8 cellular contexts compared by ENCODE assay signal in genomic region chr14:92039073-92039719, GRCh38. TPM values are rescaled to one million over a fixed set of nuclear protein-coding genes. Genes with fewer than 3 reads are reported as not detected.
A peak's percentile ranks its signal among the peaks of the same experiment; 100 is the strongest.
DNase-seq lines count a peak whose midpoint lies in the region; ATAC-seq, FAIRE-seq and TF ChIP-seq lines count a peak whose summit lies in the region.

No MANE protein-coding gene starts in this region.

- ATAC-seq in GM21447 (IDR thresholded peaks at IDR 0.05; ENCODE audit: unreplicated experiment) (peak; percentile 24), HG02970 (IDR thresholded peaks at IDR 0.05; ENCODE audit: low FRiP score, unreplicated experiment) (no peak)

- no peak for TF ChIP-seq POLR2A in breast epithelium (IDR thresholded peaks at IDR 0.05)

- FAIRE-seq in keratinocyte (lab: Jason Lieb, UNC): no peak

- intact Hi-C loops in breast epithelium (cut with DNase I; ENCODE audit: low total_unique reads): no loop called here

- TF ChIP-seq CTCF in breast epithelium (IDR thresholded peaks at IDR 0.05): no peak
- no peak for TF ChIP-seq CTCF in keratinocyte (optimal IDR thresholded peaks at IDR 0.05 in 1 of 3, IDR thresholded peaks at IDR 0.05 in 1 of 3, conservative IDR thresholded peaks at IDR 0.05 in 1 of 3; ENCODE audit: extremely low read depth in 1 of 3, insufficient read depth in 2 of 3, low read length in 3 of 3)

- H3K27ac ChIP-seq in HUES64 (ENCODE audit: low read depth, low read length): peak overlapping the region; percentile 98
- peak overlapping the region; percentile 95 to 99 for H3K27ac ChIP-seq in breast epithelium
- peak overlapping the region; percentile 99 for H3K27ac ChIP-seq in keratinocyte (ENCODE audit: control insufficient read depth, insufficient read depth, low read length)

- H3K4me3 ChIP-seq in HUES64 (ENCODE audit: low read length) (peak overlapping the region; percentile 94), breast epithelium (peak overlapping the region; percentile 70 to 85 (median 84)), keratinocyte (ENCODE audit: control insufficient read depth in 2 of 3, extremely low read depth in 1 of 3, insufficient read depth in 2 of 3, low read depth in 1 of 3, low read length in 3 of 3) (peak overlapping the region; percentile 74 to 89 (median 85))

- H3K4me1 ChIP-seq in HUES64 (ENCODE audit: insufficient read depth, low read length) (peaks cover 13% of the 10 kb centered on the region), breast epithelium (peaks cover 0 to 5% of the 10 kb centered on the region in 2 donors), keratinocyte (ENCODE audit: control insufficient read depth, extremely low read depth, insufficient read depth, low read length) (peaks cover 10% of the 10 kb centered on the region)

- H3K79me2 ChIP-seq in keratinocyte (ENCODE audit: control insufficient read depth, insufficient read depth, low read length): peaks cover 53% of the 10 kb centered on the region

- WGBS in HUES64: under 1% methylated on average over 21 of the region's 23 CpGs

- H3K9me1 ChIP-seq in keratinocyte (ENCODE audit: control insufficient read depth, extremely low read depth, insufficient read depth, low read length): peaks cover 2% of the 10 kb centered on the region

- H3K9me3 ChIP-seq in HUES64 (ENCODE audit: insufficient read depth, low read depth, low read length): no peaks in the 10 kb centered on the region
- no peaks in the 10 kb centered on the region for H3K9me3 ChIP-seq in breast epithelium
- no peaks in the 10 kb centered on the region for H3K9me3 ChIP-seq in keratinocyte (ENCODE audit: control insufficient read depth, low read depth, low read length)

- DNase-seq in DMS 273 treated with DMSO at 0.1 percent for 48 hours (lab: John Stamatoyannopoulos, UW) (peak; percentile 72), RKO (ENCODE audit: low spot score) (peak; percentile 77), breast epithelium (ENCODE audit: low spot score in 2 of 2) (peak in 1 of 2 donors; percentile 33), keratinocyte (ENCODE audit: low read depth, low spot score) (peak; percentile 7)
- peak; percentile 34 for DNase-seq in stimulated activated CD4-positive, alpha-beta T cell treated with anti-CD3 and anti-CD28 coated beads, Interleukin-15, amount 100 ng/mL, for 24 hours

- peak overlapping the region; percentile 97 for H2AFZ ChIP-seq in keratinocyte (ENCODE audit: control insufficient read depth, low read length)

- dilution Hi-C loops in keratinocyte (cut with MboI; ENCODE audit: extremely low pct_ligation_motif_present, low sequenced_read_pairs): no loop called here

- H3K27me3 ChIP-seq in HUES64 (ENCODE audit: insufficient read depth, low read length) (no peaks in the 10 kb centered on the region), breast epithelium (no peaks in the 10 kb centered on the region), keratinocyte (ENCODE audit: control insufficient read depth, extremely low read depth, insufficient read depth, low read length) (no peaks in the 10 kb centered on the region)

- H3K4me2 ChIP-seq in keratinocyte (ENCODE audit: control insufficient read depth, extremely low read depth, insufficient read depth, low read depth, low read length): peak overlapping the region; percentile 96

- H4K20me1 ChIP-seq in keratinocyte (ENCODE audit: control insufficient read depth, extremely low read depth, insufficient read depth, low read length): peaks cover 6% of the 10 kb centered on the region

- peaks cover 4% of the 10 kb centered on the region; the same call in 1 of the 2 replicates for H3K36me3 ChIP-seq in HUES64 (ENCODE audit: insufficient read depth, low read length)
- H3K36me3 ChIP-seq in breast epithelium: no peaks in the 10 kb centered on the region
- H3K36me3 ChIP-seq in keratinocyte (ENCODE audit: control insufficient read depth in 2 of 2, extremely low read depth in 1 of 2, insufficient read depth in 2 of 2, low read length in 2 of 2): peaks cover 0 to 2% of the 10 kb centered on the region in 2 experiments

- H3K9ac ChIP-seq in HUES64 (ENCODE audit: low read depth, low read length) (peak overlapping the region; percentile 97), keratinocyte (ENCODE audit: control insufficient read depth, extremely low read depth, insufficient read depth, low read length) (peak overlapping the region; percentile 100)

RNA-seq across cellular contexts. Expression of gene TRIP11, which starts 0.7 kb away (rescaled TPM):
- polyA plus RNA-seq in HUES64 (2013, experiment 1 of 2): 12.6 TPM
- 12.5 TPM for polyA plus RNA-seq in HUES64 (2013, experiment 2 of 2)
- total RNA-seq in breast epithelium: 10 to 100 TPM; 39.7 to 64.1 (median 41.1) TPM
- 15.9 to 25.3 TPM (median 20.7 TPM) in 3 replicates for polyA plus RNA-seq in keratinocyte
- 57.6 TPM for polyA plus RNA-seq in keratinocyte (2011; ENCODE audit: low read depth)
- polyA plus RNA-seq in keratinocyte (2011; cell fraction: cytosol; rRNA removed): 5.7 and 16.6 TPM in 2 replicates
- 21.8 and 24.7 TPM in 2 replicates for polyA plus RNA-seq in keratinocyte (2011; cell fraction: nucleus; rRNA removed)
- 15.1 and 20.6 TPM in 2 replicates for polyA plus RNA-seq in keratinocyte (2012; ENCODE audit: low replicate concordance)
- 48.1 to 68.1 TPM (median 67.7 TPM) in 3 replicates for polyA minus RNA-seq in keratinocyte
- 20.0 TPM for polyA minus RNA-seq in keratinocyte (2011; cell fraction: cytosol; rRNA and poly(A)+ RNA removed)
- polyA minus RNA-seq in keratinocyte (2011; cell fraction: nucleus; rRNA and poly(A)+ RNA removed): 32.7 and 73.4 TPM in 2 replicates
